14 cellular contexts compared by ENCODE assay signal in the genomic region with DNA sequence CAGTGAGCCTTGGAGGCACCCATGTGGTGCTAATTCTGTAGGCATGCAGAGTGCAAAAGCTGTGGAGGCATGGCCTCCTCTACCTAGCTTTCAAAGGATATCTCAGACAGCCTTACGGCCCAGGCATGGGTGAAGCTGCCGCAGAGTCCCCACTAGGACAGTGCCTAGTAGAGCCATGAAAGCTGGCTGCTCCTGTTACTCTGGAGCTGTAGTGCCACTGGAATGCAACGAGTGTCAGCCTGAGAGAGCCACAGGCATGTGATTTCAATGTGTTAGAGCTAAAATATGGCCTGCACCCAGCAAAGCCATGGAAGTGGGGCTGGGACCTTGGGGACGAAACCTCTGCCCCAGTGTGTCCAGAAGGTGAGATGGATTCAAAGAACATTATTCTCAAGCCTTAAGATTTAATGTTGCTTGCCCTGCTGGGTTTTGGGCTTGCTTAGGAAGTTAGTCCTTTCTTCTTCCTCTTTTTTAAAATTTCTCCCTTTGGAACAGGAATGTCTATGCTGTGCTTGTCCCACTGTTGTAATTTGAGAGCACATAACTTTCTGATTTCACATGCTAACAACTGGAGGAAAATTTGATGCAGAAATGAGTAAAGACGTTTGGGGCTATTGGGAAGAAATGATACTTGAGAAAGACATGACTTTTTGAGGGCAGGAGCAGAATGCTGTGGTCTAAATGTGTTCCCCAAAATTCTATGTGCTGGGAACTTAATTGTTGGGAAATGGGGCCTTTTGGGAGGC.
"Had no signal": no experiment of that assay in that cellular context is flagged by ENCODE, and none has a peak within 500 bp of the region (broad histone marks: within the 10 kb centered on the region; RNA-seq: fewer than 3 reads in every experiment).

No MANE protein-coding gene starts in this region.

- H3K4me1 Mint-ChIP-seq: activated T-helper 17 cell treated with anti-CD3 and anti-CD28 coated beads, Interleukin-2, amount 50 U/mL, for 72 hours; brain; neural crest cell; T-cell had no signal

- ATAC-seq: activated T-helper 17 cell treated with anti-CD3 and anti-CD28 coated beads, Interleukin-2, amount 50 U/mL, for 72 hours; pancreas; T-cell had no signal

- H3K4me3 ChIP-seq: pancreas had no signal

- H3K4me3 Mint-ChIP-seq: activated naive CD4-positive, alpha-beta T cell treated with anti-CD3 and anti-CD28 coated beads for 36 hours; activated T-helper 17 cell treated with anti-CD3 and anti-CD28 coated beads, Interleukin-2, amount 50 U/mL, for 72 hours; brain; endodermal cell; neural crest cell; T-cell had no signal

- H3K36me3 ChIP-seq: pancreas, WERI-Rb-1 had no signal

- H3K36me3 Mint-ChIP-seq: brain, T-cell had no signal

- H3K9me3 ChIP-seq: pancreas had no signal

- H3K9me3 Mint-ChIP-seq: activated naive CD4-positive, alpha-beta T cell treated with anti-CD3 and anti-CD28 coated beads for 36 hours; T-cell had no signal

- H3K27ac ChIP-seq: pancreas, WERI-Rb-1 had no signal

- H3K27ac Mint-ChIP-seq: activated naive CD4-positive, alpha-beta T cell treated with anti-CD3 and anti-CD28 coated beads for 36 hours; activated T-helper 17 cell treated with anti-CD3 and anti-CD28 coated beads, Interleukin-2, amount 50 U/mL, for 72 hours; brain; endodermal cell; T-cell had no signal

- H3K4me1 ChIP-seq: pancreas had no signal

- DNase-seq: activated CD4-positive, alpha-beta T cell treated with anti-CD3 and anti-CD28 coated beads for 4 hours; activated naive CD4-positive, alpha-beta T cell treated with anti-CD3 and anti-CD28 coated beads for 36 hours; activated T-cell treated with anti-CD3 and anti-CD28 coated beads for 4 hours; dermis blood vessel endothelial cell; endodermal cell; erythroblast; head of caudate nucleus; pancreas; stimulated activated CD4-positive, alpha-beta T cell treated with anti-CD3 and anti-CD28 coated beads, Interleukin-4, amount 100 ng/mL, for 4 hours; T-cell; WERI-Rb-1 had no signal
